In the genomic region with DNA sequence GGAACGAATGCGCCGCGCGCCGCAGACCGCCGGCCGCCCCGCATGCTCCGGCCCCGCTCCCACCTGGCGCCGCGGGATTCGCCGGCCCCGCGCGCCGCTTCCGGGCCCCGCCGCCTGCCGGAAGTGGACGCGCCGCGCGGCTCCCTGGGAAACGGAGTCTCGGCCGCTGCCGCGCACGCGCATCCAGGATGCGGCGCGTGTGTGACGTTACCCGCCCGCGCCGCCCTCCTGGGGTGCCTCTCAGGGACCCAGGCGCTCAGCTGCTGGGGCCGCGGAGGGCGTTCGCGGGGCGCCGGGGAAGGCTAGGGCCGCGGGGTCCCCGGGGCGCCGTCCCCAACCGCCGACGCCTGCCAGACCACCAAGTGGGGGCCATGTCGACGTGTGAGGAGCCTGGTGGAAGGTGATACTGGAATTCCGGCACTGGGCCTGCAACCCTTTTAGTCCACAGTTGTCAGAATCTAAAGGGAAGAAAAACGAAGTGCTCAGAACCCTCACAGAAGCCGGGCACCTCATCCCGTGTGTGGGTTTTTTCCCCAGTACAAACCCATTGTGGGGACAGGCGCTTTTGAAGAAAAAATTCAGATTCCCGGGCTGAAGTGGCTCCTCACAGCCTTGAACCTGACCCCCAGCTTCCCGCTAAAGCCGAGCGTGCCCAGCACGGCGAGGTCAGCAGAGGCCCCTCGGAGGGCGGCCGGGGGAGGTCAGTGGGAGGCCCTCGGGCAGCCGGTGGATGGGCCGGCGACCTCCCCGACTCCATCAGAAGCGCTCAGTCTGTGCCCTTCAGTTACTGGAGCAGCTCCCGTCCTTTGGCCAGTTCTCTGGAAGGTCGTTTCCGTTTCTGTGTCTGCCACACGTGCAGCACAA, we compare ENCODE assay signal across 1 cellular context.
TF ChIP-seq lines count a peak whose summit lies in the region.

A gene with protein sequence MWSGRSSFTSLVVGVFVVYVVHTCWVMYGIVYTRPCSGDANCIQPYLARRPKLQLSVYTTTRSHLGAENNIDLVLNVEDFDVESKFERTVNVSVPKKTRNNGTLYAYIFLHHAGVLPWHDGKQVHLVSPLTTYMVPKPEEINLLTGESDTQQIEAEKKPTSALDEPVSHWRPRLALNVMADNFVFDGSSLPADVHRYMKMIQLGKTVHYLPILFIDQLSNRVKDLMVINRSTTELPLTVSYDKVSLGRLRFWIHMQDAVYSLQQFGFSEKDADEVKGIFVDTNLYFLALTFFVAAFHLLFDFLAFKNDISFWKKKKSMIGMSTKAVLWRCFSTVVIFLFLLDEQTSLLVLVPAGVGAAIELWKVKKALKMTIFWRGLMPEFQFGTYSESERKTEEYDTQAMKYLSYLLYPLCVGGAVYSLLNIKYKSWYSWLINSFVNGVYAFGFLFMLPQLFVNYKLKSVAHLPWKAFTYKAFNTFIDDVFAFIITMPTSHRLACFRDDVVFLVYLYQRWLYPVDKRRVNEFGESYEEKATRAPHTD (minus strand): TSS at position 125 of the 864 bp plus-strand sequence. CDS start 258 bp downstream, outside the sequence.

TF ChIP-seq in HepG2, 621 proteins besides CTCF, POLR2A, EP300 and RAD21 (continued from another document and continues in another):
- TF ChIP-seq, protein P1, sequence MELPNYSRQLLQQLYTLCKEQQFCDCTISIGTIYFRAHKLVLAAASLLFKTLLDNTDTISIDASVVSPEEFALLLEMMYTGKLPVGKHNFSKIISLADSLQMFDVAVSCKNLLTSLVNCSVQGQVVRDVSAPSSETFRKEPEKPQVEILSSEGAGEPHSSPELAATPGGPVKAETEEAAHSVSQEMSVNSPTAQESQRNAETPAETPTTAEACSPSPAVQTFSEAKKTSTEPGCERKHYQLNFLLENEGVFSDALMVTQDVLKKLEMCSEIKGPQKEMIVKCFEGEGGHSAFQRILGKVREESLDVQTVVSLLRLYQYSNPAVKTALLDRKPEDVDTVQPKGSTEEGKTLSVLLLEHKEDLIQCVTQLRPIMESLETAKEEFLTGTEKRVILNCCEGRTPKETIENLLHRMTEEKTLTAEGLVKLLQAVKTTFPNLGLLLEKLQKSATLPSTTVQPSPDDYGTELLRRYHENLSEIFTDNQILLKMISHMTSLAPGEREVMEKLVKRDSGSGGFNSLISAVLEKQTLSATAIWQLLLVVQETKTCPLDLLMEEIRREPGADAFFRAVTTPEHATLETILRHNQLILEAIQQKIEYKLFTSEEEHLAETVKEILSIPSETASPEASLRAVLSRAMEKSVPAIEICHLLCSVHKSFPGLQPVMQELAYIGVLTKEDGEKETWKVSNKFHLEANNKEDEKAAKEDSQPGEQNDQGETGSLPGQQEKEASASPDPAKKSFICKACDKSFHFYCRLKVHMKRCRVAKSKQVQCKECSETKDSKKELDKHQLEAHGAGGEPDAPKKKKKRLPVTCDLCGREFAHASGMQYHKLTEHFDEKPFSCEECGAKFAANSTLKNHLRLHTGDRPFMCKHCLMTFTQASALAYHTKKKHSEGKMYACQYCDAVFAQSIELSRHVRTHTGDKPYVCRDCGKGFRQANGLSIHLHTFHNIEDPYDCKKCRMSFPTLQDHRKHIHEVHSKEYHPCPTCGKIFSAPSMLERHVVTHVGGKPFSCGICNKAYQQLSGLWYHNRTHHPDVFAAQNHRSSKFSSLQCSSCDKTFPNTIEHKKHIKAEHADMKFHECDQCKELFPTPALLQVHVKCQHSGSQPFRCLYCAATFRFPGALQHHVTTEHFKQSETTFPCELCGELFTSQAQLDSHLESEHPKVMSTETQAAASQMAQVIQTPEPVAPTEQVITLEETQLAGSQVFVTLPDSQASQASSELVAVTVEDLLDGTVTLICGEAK (IDR thresholded peaks at IDR 0.05) = no peak
- TF ChIP-seq, protein P1 (CRISPR knock-in tag; IDR thresholded peaks at IDR 0.05) = no peak
- TF ChIP-seq RFX3 (CRISPR knock-in tag; IDR thresholded peaks at IDR 0.05) (no peak), ZNF124 (CRISPR knock-in tag; IDR thresholded peaks at IDR 0.05) (no peak), KDM1A (CRISPR knock-in tag; IDR thresholded peaks at IDR 0.05) (no peak), RFX1 (IDR thresholded peaks at IDR 0.05) (peak; percentile 41; the same call in 1 of the 2 replicates), ZMYM2 (CRISPR knock-in tag; IDR thresholded peaks at IDR 0.05) (no peak), MYNN (CRISPR knock-in tag; IDR thresholded peaks at IDR 0.05; ENCODE audit: low read depth) (no peak), RXRB (CRISPR knock-in tag; IDR thresholded peaks at IDR 0.05; ENCODE audit: borderline replicate concordance) (no peak), BHLHE40 (IDR thresholded peaks at IDR 0.05; ENCODE audit: low read length) (no peak), ZNF713 (CRISPR knock-in tag; IDR thresholded peaks at IDR 0.05) (0 out of 2 replicates have a peak, but pooled peaks have one; percentile 65), RAD51 (IDR thresholded peaks at IDR 0.05; ENCODE audit: borderline replicate concordance) (no peak), KLF12 (CRISPR knock-in tag; IDR thresholded peaks at IDR 0.05; ENCODE audit: borderline replicate concordance) (no peak), POLR2G (IDR thresholded peaks at IDR 0.05; ENCODE audit: low read depth, low read length) (peak; percentile 87), PLRG1 (conservative IDR thresholded peaks at IDR 0.05) (no peak), ZNF160 (CRISPR knock-in tag; IDR thresholded peaks at IDR 0.05) (no peak), ZNF143 (CRISPR knock-in tag; IDR thresholded peaks at IDR 0.05) (peak; percentile 88), ZNF253 (CRISPR knock-in tag; IDR thresholded peaks at IDR 0.05; ENCODE audit: borderline replicate concordance) (no peak), KMT2B (CRISPR knock-in tag; IDR thresholded peaks at IDR 0.05) (0 out of 2 replicates have a peak, but pooled peaks have one; percentile 1), MYC (CRISPR knock-in tag; IDR thresholded peaks at IDR 0.05; ENCODE audit: borderline replicate concordance) (peak; percentile 57), ZNF34 (CRISPR knock-in tag; IDR thresholded peaks at IDR 0.05; ENCODE audit: borderline replicate concordance) (no peak), NR2F1 (CRISPR knock-in tag; IDR thresholded peaks at IDR 0.05) (peak; percentile 65 to 86; a peak in 3 of 4 replicates), ZNF468 (CRISPR knock-in tag; IDR thresholded peaks at IDR 0.05) (no peak), TBX3 (IDR thresholded peaks at IDR 0.05; ENCODE audit: borderline replicate concordance) (no peak), MIER2 (CRISPR knock-in tag; IDR thresholded peaks at IDR 0.05) (no peak), RNF2 (conservative IDR thresholded peaks at IDR 0.05; ENCODE audit: low read depth) (no peak), PHF21A (CRISPR knock-in tag; IDR thresholded peaks at IDR 0.05) (no peak)
- TF ChIP-seq, protein P2, sequence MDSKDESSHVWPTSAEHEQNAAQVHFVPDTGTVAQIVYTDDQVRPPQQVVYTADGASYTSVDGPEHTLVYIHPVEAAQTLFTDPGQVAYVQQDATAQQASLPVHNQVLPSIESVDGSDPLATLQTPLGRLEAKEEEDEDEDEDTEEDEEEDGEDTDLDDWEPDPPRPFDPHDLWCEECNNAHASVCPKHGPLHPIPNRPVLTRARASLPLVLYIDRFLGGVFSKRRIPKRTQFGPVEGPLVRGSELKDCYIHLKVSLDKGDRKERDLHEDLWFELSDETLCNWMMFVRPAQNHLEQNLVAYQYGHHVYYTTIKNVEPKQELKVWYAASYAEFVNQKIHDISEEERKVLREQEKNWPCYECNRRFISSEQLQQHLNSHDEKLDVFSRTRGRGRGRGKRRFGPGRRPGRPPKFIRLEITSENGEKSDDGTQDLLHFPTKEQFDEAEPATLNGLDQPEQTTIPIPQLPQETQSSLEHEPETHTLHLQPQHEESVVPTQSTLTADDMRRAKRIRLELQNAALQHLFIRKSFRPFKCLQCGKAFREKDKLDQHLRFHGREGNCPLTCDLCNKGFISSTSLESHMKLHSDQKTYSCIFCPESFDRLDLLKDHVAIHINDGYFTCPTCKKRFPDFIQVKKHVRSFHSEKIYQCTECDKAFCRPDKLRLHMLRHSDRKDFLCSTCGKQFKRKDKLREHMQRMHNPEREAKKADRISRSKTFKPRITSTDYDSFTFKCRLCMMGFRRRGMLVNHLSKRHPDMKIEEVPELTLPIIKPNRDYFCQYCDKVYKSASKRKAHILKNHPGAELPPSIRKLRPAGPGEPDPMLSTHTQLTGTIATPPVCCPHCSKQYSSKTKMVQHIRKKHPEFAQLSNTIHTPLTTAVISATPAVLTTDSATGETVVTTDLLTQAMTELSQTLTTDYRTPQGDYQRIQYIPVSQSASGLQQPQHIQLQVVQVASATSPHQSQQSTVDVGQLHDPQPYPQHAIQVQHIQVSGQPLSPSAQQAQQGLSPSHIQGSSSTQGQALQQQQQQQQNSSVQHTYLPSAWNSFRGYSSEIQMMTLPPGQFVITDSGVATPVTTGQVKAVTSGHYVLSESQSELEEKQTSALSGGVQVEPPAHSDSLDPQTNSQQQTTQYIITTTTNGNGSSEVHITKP (CRISPR knock-in tag; IDR thresholded peaks at IDR 0.05; ENCODE audit: low read depth) = no peak
- TF ChIP-seq, protein P3, sequence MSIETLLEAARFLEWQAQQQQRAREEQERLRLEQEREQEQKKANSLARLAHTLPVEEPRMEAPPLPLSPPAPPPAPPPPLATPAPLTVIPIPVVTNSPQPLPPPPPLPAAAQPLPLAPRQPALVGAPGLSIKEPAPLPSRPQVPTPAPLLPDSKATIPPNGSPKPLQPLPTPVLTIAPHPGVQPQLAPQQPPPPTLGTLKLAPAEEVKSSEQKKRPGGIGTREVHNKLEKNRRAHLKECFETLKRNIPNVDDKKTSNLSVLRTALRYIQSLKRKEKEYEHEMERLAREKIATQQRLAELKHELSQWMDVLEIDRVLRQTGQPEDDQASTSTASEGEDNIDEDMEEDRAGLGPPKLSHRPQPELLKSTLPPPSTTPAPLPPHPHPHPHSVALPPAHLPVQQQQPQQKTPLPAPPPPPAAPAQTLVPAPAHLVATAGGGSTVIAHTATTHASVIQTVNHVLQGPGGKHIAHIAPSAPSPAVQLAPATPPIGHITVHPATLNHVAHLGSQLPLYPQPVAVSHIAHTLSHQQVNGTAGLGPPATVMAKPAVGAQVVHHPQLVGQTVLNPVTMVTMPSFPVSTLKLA (IDR thresholded peaks at IDR 0.05) = no peak; the same call in 1 of the 2 replicates
- TF ChIP-seq, protein P4, sequence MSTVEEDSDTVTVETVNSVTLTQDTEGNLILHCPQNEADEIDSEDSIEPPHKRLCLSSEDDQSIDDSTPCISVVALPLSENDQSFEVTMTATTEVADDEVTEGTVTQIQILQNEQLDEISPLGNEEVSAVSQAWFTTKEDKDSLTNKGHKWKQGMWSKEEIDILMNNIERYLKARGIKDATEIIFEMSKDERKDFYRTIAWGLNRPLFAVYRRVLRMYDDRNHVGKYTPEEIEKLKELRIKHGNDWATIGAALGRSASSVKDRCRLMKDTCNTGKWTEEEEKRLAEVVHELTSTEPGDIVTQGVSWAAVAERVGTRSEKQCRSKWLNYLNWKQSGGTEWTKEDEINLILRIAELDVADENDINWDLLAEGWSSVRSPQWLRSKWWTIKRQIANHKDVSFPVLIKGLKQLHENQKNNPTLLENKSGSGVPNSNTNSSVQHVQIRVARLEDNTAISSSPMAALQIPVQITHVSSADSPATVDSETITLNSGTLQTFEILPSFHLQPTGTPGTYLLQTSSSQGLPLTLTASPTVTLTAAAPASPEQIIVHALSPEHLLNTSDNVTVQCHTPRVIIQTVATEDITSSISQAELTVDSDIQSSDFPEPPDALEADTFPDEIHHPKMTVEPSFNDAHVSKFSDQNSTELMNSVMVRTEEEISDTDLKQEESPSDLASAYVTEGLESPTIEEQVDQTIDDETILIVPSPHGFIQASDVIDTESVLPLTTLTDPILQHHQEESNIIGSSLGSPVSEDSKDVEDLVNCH (CRISPR knock-in tag; IDR thresholded peaks at IDR 0.05) = no peak
- TF ChIP-seq, protein P5, sequence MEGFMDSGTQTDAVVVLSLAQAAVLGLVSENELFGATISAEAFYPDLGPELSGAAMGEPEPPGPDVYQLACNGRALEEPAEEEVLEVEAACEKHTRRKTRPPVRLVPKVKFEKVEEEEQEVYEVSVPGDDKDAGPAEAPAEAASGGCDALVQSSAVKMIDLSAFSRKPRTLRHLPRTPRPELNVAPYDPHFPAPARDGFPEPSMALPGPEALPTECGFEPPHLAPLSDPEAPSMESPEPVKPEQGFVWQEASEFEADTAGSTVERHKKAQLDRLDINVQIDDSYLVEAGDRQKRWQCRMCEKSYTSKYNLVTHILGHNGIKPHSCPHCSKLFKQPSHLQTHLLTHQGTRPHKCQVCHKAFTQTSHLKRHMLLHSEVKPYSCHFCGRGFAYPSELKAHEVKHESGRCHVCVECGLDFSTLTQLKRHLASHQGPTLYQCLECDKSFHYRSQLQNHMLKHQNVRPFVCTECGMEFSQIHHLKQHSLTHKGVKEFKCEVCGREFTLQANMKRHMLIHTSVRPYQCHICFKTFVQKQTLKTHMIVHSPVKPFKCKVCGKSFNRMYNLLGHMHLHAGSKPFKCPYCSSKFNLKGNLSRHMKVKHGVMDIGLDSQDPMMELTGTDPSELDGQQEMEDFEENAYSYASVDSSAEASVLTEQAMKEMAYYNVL (CRISPR knock-in tag; IDR thresholded peaks at IDR 0.05; ENCODE audit: borderline replicate concordance) = no peak
